ENCODE assay signal across 8 cellular contexts in genomic region chr7:5898480-5899224, GRCh38. TPM values are rescaled to one million over a fixed set of nuclear protein-coding genes. Genes with fewer than 3 reads are reported as not detected.
DNase-seq lines count a peak whose midpoint lies in the region; ATAC-seq and TF ChIP-seq lines count a peak whose summit lies in the region.
"Not testable (repeated sequence)": the region's sequence is repeated elsewhere in the genome, so short reads cannot be mapped to it uniquely, and the experiment has no call there.

Gene CCZ1 (plus strand): TSS chr7:5898733. CDS start chr7:5898800, 67 bp downstream.

- peak in 4 of 6 experiments; percentile 15 to 29 (median 22) for TF ChIP-seq CTCF in Peyer's patch (IDR thresholded peaks at IDR 0.05)

- H3K36me3 Mint-ChIP-seq in activated T-cell treated with anti-CD3 and anti-CD28 coated beads, Interleukin-2, amount 50 U/mL, for 24 hours (ENCODE audit: low read depth): peaks cover 21% of the 10 kb centered on the region

- not testable (repeated sequence) for H3K27me3 Mint-ChIP-seq in activated T-cell treated with anti-CD3 and anti-CD28 coated beads, Interleukin-2, amount 50 U/mL, for 24 hours

- ATAC-seq in GM21390 (IDR thresholded peaks at IDR 0.05; ENCODE audit: unreplicated experiment) (peak; percentile 91), esophagus mucosa (peak; percentile 89)

- peak within 1 kb of the TSS; percentile 57 to 72 (median 62) for H3K27ac ChIP-seq in Peyer's patch

- not testable (repeated sequence) for TF ChIP-seq POLR2A in Peyer's patch (IDR thresholded peaks at IDR 0.05)

- not testable (repeated sequence) for H3K9me3 Mint-ChIP-seq in activated T-cell treated with anti-CD3 and anti-CD28 coated beads, Interleukin-2, amount 50 U/mL, for 24 hours

- H3K27ac Mint-ChIP-seq in activated T-cell treated with anti-CD3 and anti-CD28 coated beads, Interleukin-2, amount 50 U/mL, for 24 hours: peak within 1 kb of the TSS; percentile 90

- peak within 1 kb of the TSS; percentile 47 for H3K9ac ChIP-seq in mucosa of stomach (ENCODE audit: low read length)

- H3K4me1 Mint-ChIP-seq in activated T-cell treated with anti-CD3 and anti-CD28 coated beads, Interleukin-2, amount 50 U/mL, for 24 hours (ENCODE audit: low read depth): not testable (repeated sequence)

- H3K4me3 ChIP-seq in Peyer's patch: peak within 1 kb of the TSS; percentile 39 to 61 (median 46)
- not testable (repeated sequence) for H3K4me3 ChIP-seq in mucosa of stomach (ENCODE audit: low read length)

- H3K9me3 ChIP-seq in Peyer's patch; mucosa of stomach (ENCODE audit: control insufficient read depth, low read length): not testable (repeated sequence)

- not testable (repeated sequence) for H3K4me1 ChIP-seq in Peyer's patch; mucosa of stomach (ENCODE audit: control insufficient read depth, insufficient read depth, low read length)

- H3K36me3 ChIP-seq in Peyer's patch; mucosa of stomach (ENCODE audit: control insufficient read depth, insufficient read depth, low read length): not testable (repeated sequence)

- H3K27me3 ChIP-seq in Peyer's patch; mucosa of stomach (ENCODE audit: control insufficient read depth, insufficient read depth, low read length): not testable (repeated sequence)

- DNase-seq in DMS 273 (lab: John Stamatoyannopoulos, UW; ENCODE audit: unreplicated experiment): peak; percentile 81
- DNase-seq in HT1080 (ENCODE audit: low read depth): peak; percentile 62
- peak; percentile 57 to 87 (median 79) for DNase-seq in Peyer's patch
- DNase-seq in activated T-cell treated with anti-CD3 and anti-CD28 coated beads, Interleukin-2, amount 50 U/mL, for 24 hours: peak; percentile 81
- peak; percentile 58 for DNase-seq in stimulated activated CD8-positive, alpha-beta memory T cell treated with anti-CD3 and anti-CD28 coated beads, Interleukin-4, amount 100 ng/mL, for 24 hours (ENCODE audit: low read depth)

- peak within 1 kb of the TSS; percentile 85 for H3K4me3 Mint-ChIP-seq in activated T-cell treated with anti-CD3 and anti-CD28 coated beads, Interleukin-2, amount 50 U/mL, for 24 hours

RNA-seq across cellular contexts. Expression of gene CCZ1, which starts in this region (rescaled TPM):
- total RNA-seq in HT1080 (2014; rRNA removed; shearing (Covaris generic)): 63.0 and 67.2 TPM in 2 replicates
- 84.7 and 87.1 TPM in 2 replicates for polyA plus RNA-seq in HT1080 (2015; cell fraction: cytosol; rRNA removed)
- 48.8 and 53.3 TPM in 2 replicates for polyA plus RNA-seq in HT1080 (2015; cell fraction: nucleus; rRNA removed)
- total RNA-seq in Peyer's patch (10 to 100 TPM; 41.1 to 61.3 (median 55.1) TPM), esophagus mucosa (66.9 TPM)
